In the genomic region with DNA sequence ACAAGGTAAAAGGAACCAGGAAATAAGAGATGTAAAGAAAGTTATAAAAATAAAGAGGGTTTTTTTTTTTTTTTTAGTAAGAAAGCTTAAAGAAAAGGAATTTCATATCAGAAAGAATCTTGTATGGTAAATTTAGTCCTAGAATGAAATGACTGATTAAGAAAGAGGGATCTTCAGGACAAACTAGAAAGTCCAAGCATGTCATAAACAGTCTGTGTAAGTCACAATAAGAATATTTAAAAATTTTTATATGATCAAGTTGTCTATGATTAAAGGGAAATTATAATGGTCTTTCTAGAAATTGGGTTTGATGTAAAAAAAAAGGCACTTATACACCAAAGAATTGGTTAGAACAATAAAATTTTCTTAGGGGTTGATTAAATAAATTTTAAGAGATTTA, we compare ENCODE assay signal across 18 cellular contexts.
"Had no signal": no experiment of that assay in that cellular context is flagged by ENCODE, and none has a peak within 500 bp of the region (broad histone marks: within the 10 kb centered on the region; RNA-seq: fewer than 3 reads in every experiment).

No MANE protein-coding gene starts in this region.

- H3K4me3 ChIP-seq: left lung, right atrium auricular region, skin epidermis, suprapubic skin had no signal

- H3K27me3 ChIP-seq: left lung, right atrium auricular region, suprapubic skin had no signal

- H3K4me1 Mint-ChIP-seq: memory B cell, nephron had no signal

- H3K4me1 ChIP-seq: left lung, right atrium auricular region, suprapubic skin had no signal

- FAIRE-seq: keratinocyte had no signal

- ATAC-seq: left lung had no signal

- H3K27me3 Mint-ChIP-seq: memory B cell, progenitor cell of endocrine pancreas had no signal

- H3K27ac Mint-ChIP-seq: memory B cell, nephron, progenitor cell of endocrine pancreas had no signal

- DNase-seq: activated CD4-positive, alpha-beta T cell treated with anti-CD3 and anti-CD28 coated beads for 1 hour; activated CD4-positive, alpha-beta T cell treated with anti-CD3 and anti-CD28 coated beads, Interleukin-2, amount 50 U/mL, for 4 hours; activated naive CD4-positive, alpha-beta T cell treated with anti-CD3 and anti-CD28 coated beads, Interleukin-2, amount 50 U/mL, for 16 hours; activated T-cell treated with anti-CD3 and anti-CD28 coated beads, Interleukin-2, amount 50 U/mL, for 1 hour; hippocampal formation; left lung; stimulated activated CD4-positive, alpha-beta T cell treated with anti-CD3 and anti-CD28 coated beads, Interleukin-15, amount 100 ng/mL, for 24 hours; stimulated activated CD4-positive, alpha-beta T cell treated with anti-CD3 and anti-CD28 coated beads, Interleukin-4, amount 100 ng/mL, for 1 hour; stimulated activated naive CD4-positive, alpha-beta T cell treated with Interleukin-2 at 50 U/mL for 16 hours; T-helper 1 cell; trophoblast cell had no signal

- H3K9me3 Mint-ChIP-seq: memory B cell had no signal

- H3K36me3 ChIP-seq: left lung, right atrium auricular region, suprapubic skin had no signal

- H3K36me3 Mint-ChIP-seq: memory B cell had no signal

- H3K27ac ChIP-seq: left lung, right atrium auricular region, skin epidermis, suprapubic skin had no signal

- H3K9me3 ChIP-seq: right atrium auricular region, suprapubic skin had no signal

- H3K4me3 Mint-ChIP-seq: memory B cell, nephron had no signal
